Comparison of ENCODE assay signal across 9 cellular contexts in the genomic region with DNA sequence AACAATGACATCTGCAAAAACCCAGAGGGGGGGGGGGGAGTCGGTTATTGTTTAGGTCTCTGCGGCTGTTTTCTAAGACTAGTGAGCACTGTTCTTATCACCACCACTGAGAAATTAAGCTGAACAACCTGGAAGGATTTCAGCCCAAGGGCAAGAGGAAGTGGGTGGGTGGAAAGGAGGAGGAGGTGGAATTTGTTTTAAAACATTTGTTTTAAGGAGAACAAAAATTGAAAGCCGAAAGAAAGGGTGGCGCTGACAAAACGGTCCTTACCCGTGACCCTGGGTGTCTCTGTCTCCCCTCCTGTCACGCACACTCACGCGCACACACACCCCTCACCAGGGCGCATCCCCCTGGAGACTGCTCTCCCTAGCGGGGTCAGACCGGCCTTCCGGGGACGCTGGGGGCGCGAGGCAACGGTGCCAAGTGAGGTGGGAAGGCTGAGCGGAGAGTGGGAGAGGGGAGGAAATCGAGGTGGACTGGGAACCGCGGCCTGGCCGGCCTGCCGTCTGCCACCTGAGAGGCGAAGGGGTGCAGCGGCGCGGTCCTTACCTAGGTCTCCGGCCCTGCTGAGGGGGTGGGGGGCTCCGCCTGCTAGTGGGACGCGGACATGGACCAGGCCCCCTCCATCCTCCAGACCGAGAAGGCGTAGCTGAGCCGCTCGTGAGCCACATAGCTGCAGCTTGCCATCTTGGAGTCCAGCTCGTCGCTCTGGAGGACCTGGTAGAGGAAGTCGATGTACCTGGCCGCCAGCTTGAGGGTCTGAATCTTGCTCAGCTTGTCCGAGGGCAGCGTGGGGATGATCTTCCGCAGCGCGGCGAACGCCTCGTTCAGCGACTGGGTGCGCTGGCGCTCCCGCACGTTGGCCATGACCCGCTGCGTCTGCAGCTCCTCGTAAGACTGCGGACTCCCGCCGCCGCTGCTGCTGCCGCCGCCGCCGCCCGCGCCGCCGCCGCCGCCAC. TPM values are rescaled to one million over a fixed set of nuclear protein-coding genes. Genes with fewer than 3 reads are reported as not detected.
DNase-seq lines count a peak whose midpoint lies in the region; ATAC-seq and TF ChIP-seq lines count a peak whose summit lies in the region.
"Had no signal": no experiment of that assay in that cellular context is flagged by ENCODE, and none has a peak within 500 bp of the region (broad histone marks: within the 10 kb centered on the region; RNA-seq: fewer than 3 reads in every experiment).

No MANE protein-coding gene starts in this region.

- TF ChIP-seq CTCF in foreskin fibroblast (IDR thresholded peaks at IDR 0.05; ENCODE audit: low read depth, low read length): no peak

- peak overlapping the region; percentile 27 for H3K27ac Mint-ChIP-seq in T-helper 2 cell treated with Interferon-gamma antibody and Interleukin-4, amounts not matched to agents 5 μg/mL and 100 μg/mL, for 36 hours

- DNase-seq in ELF-1 (ENCODE audit: low read depth, low spot score) (peak; percentile 68), foreskin fibroblast (peak in 1 of 2 donors; percentile 41), posterior vena cava (ENCODE audit: low spot score) (peak; percentile 78), NAMALWA (ENCODE audit: low spot score) (no peak)
- no peak for DNase-seq in T-helper 2 cell treated with Interferon-gamma antibody and Interleukin-4, amounts not matched to agents 5 μg/mL and 100 μg/mL, for 36 hours (ENCODE audit: low spot score)
- no peak for DNase-seq in stimulated activated CD8-positive, alpha-beta memory T cell treated with anti-CD3 and anti-CD28 coated beads, Interleukin-4, amount 100 ng/mL, for 48 hours

- peak overlapping the region; percentile 63 to 98 for H3K4me3 ChIP-seq in foreskin fibroblast (ENCODE audit: low read depth in 1 of 2, low read length in 2 of 2)

- no peaks in the 10 kb centered on the region for H3K36me3 Mint-ChIP-seq in T-helper 2 cell treated with Interferon-gamma antibody and Interleukin-4, amounts not matched to agents 5 μg/mL and 100 μg/mL, for 36 hours (ENCODE audit: low read depth)

- no peaks in the 10 kb centered on the region for H3K9me3 Mint-ChIP-seq in T-helper 2 cell treated with Interferon-gamma antibody and Interleukin-4, amounts not matched to agents 5 μg/mL and 100 μg/mL, for 36 hours

- H3K4me1 Mint-ChIP-seq in T-helper 2 cell treated with Interferon-gamma antibody and Interleukin-4, amounts not matched to agents 5 μg/mL and 100 μg/mL, for 36 hours (ENCODE audit: low read depth): peaks cover 4% of the 10 kb centered on the region

- ATAC-seq in HG02798 (IDR thresholded peaks at IDR 0.05; ENCODE audit: poor library complexity, unreplicated experiment) (peak; percentile 30), GM21447 (IDR thresholded peaks at IDR 0.05; ENCODE audit: unreplicated experiment) (no peak)
- ATAC-seq: Panc1 had no signal

- peak overlapping the region; percentile 72 for H3K4me3 Mint-ChIP-seq in T-helper 2 cell treated with Interferon-gamma antibody and Interleukin-4, amounts not matched to agents 5 μg/mL and 100 μg/mL, for 36 hours

- intact Hi-C loops in posterior vena cava (cut with DNase I): no loop called here

- H3K27me3 Mint-ChIP-seq in T-helper 2 cell treated with Interferon-gamma antibody and Interleukin-4, amounts not matched to agents 5 μg/mL and 100 μg/mL, for 36 hours (ENCODE audit: low read depth): peaks cover 78% of the 10 kb centered on the region

RNA-seq across cellular contexts. Expression of a gene that starts 1.0 kb away (rescaled TPM):
- 1 to 10 TPM; 2.0 to 5.0 TPM for total RNA-seq in posterior vena cava

RNA-seq across cellular contexts. Expression of a gene that starts 28.8 kb away (rescaled TPM):
- not detected for total RNA-seq in posterior vena cava

Comparison
In these comparisons a context has a peak if more than half of its experiments do, and no peak if none do; other contexts are left out.
1. DNase-seq: peak in ELF-1 (single experiment) and posterior vena cava (single experiment); none in T-helper 2 cell treated with Interferon-gamma antibody and Interleukin-4, amounts not matched to agents 5 μg/mL and 100 μg/mL, for 36 hours (single experiment), NAMALWA (single experiment) and stimulated activated CD8-positive, alpha-beta memory T cell treated with anti-CD3 and anti-CD28 coated beads, Interleukin-4, amount 100 ng/mL, for 48 hours (single experiment).